In genomic region chr13:51643882-51644281, GRCh38 we compare ENCODE assay signal across 9 cellular contexts. TPM values are rescaled to one million over a fixed set of nuclear protein-coding genes. Genes with fewer than 3 reads are reported as not detected.
DNase-seq lines count a peak whose midpoint lies in the region; ATAC-seq and TF ChIP-seq lines count a peak whose summit lies in the region.
"Had no signal": no experiment of that assay in that cellular context is flagged by ENCODE, and none has a peak within 500 bp of the region (broad histone marks: within the 10 kb centered on the region; RNA-seq: fewer than 3 reads in every experiment).

No MANE protein-coding gene starts in this region.

- intact Hi-C loops in esophagus squamous epithelium (cut with DNase I) = no loop called here

- H3K27ac ChIP-seq in SJSA1 = peak overlapping the region; percentile 96
- H3K27ac ChIP-seq in fibroblast of lung (ENCODE audit: insufficient read depth, low read length) = peak overlapping the region; percentile 91
- no peak overlapping the region for H3K27ac ChIP-seq in esophagus squamous epithelium

- peak overlapping the region; percentile 79 for H3K4me2 ChIP-seq in fibroblast of lung (ENCODE audit: extremely low read depth, insufficient read depth, low read length)

- H2AFZ ChIP-seq in fibroblast of lung (ENCODE audit: low read length) = no peak overlapping the region

- no peak for ATAC-seq in stimulated activated naive CD8-positive, alpha-beta T cell treated with anti-CD3 and anti-CD28 coated beads, Interleukin-15, amount 100 ng/mL, for 72 hours

- no peak for TF ChIP-seq POLR2A in esophagus squamous epithelium (IDR thresholded peaks at IDR 0.05)

- H4K20me1 ChIP-seq in fibroblast of lung (ENCODE audit: control insufficient read depth, extremely low read depth, insufficient read depth, low read length) = no peaks in the 10 kb centered on the region

- H3K27me3 Mint-ChIP-seq in activated naive CD4-positive, alpha-beta T cell treated with anti-CD3 and anti-CD28 coated beads, Interleukin-2, amount 10 ng/mL, durations not matched to agents 7 days and 5 days = no peaks in the 10 kb centered on the region
- no peaks in the 10 kb centered on the region for H3K27me3 Mint-ChIP-seq in stimulated activated naive CD8-positive, alpha-beta T cell treated with anti-CD3 and anti-CD28 coated beads, Interleukin-15, amount 100 ng/mL, for 72 hours

- no peak overlapping the region for H3K4me3 Mint-ChIP-seq in activated naive CD4-positive, alpha-beta T cell treated with anti-CD3 and anti-CD28 coated beads, Interleukin-2, amount 10 ng/mL, durations not matched to agents 7 days and 5 days
- H3K4me3 Mint-ChIP-seq in stimulated activated naive CD8-positive, alpha-beta T cell treated with anti-CD3 and anti-CD28 coated beads, Interleukin-15, amount 100 ng/mL, for 72 hours = peak overlapping the region; percentile 6 to 76

- no peak for DNase-seq in activated naive CD4-positive, alpha-beta T cell treated with anti-CD3 and anti-CD28 coated beads, Interleukin-2, amount 10 ng/mL, durations not matched to agents 7 days and 5 days
- no peak for DNase-seq in activated naive CD4-positive, alpha-beta T cell treated with anti-CD3 and anti-CD28 coated beads, Interleukin-2, amount 50 U/mL, for 16 hours
- DNase-seq in SJSA1 (ENCODE audit: low read depth in 1 of 2, low spot score in 2 of 2) (peak; percentile 54 to 81), fibroblast of lung (ENCODE audit: low read depth in 2 of 2) (peak; percentile 90 to 97), NCI-H2227 treated with DMSO at 0.1 percent for 48 hours (lab: John Stamatoyannopoulos, UW) (no peak), HAP-1 (ENCODE audit: low spot score in 2 of 2) (no peak), esophagus squamous epithelium (lab: John Stamatoyannopoulos, UW) (no peak)
- DNase-seq in stimulated activated naive CD8-positive, alpha-beta T cell treated with anti-CD3 and anti-CD28 coated beads, Interleukin-15, amount 100 ng/mL, for 72 hours = no peak
- DNase-seq: aorta had no signal

- no peaks in the 10 kb centered on the region for H3K27me3 ChIP-seq in SJSA1 (replicated peaks)
- no peaks in the 10 kb centered on the region for H3K27me3 ChIP-seq in fibroblast of lung (ENCODE audit: control insufficient read depth, insufficient read depth, low read length)
- H3K27me3 ChIP-seq in HAP-1 (ENCODE audit: low read depth) = no peaks in the 10 kb centered on the region
- no peaks in the 10 kb centered on the region for H3K27me3 ChIP-seq in esophagus squamous epithelium

- CTCF ChIA-PET in activated naive CD4-positive, alpha-beta T cell treated with anti-CD3 and anti-CD28 coated beads, Interleukin-2, amount 10 ng/mL, durations not matched to agents 7 days and 5 days (lab: Charles Lee) = no interaction called here

- peaks cover 38% of the 10 kb centered on the region for H3K4me1 Mint-ChIP-seq in activated naive CD4-positive, alpha-beta T cell treated with anti-CD3 and anti-CD28 coated beads, Interleukin-2, amount 10 ng/mL, durations not matched to agents 7 days and 5 days
- H3K4me1 Mint-ChIP-seq in stimulated activated naive CD8-positive, alpha-beta T cell treated with anti-CD3 and anti-CD28 coated beads, Interleukin-15, amount 100 ng/mL, for 72 hours = peaks cover 47% of the 10 kb centered on the region

- 68 to 70% methylated on average over 1 of the region's 1 CpG for WGBS in esophagus squamous epithelium, 2 donors

- H3K9me3 ChIP-seq in SJSA1 (replicated peaks) = no peaks in the 10 kb centered on the region
- no peaks in the 10 kb centered on the region for H3K9me3 ChIP-seq in fibroblast of lung (ENCODE audit: control insufficient read depth, insufficient read depth, low read depth, low read length)
- no peaks in the 10 kb centered on the region for H3K9me3 ChIP-seq in HAP-1
- no peaks in the 10 kb centered on the region for H3K9me3 ChIP-seq in esophagus squamous epithelium

- no peaks in the 10 kb centered on the region for H3K9me3 Mint-ChIP-seq in activated naive CD4-positive, alpha-beta T cell treated with anti-CD3 and anti-CD28 coated beads, Interleukin-2, amount 10 ng/mL, durations not matched to agents 7 days and 5 days
- no peaks in the 10 kb centered on the region for H3K9me3 Mint-ChIP-seq in stimulated activated naive CD8-positive, alpha-beta T cell treated with anti-CD3 and anti-CD28 coated beads, Interleukin-15, amount 100 ng/mL, for 72 hours

- no peak overlapping the region for H3K9ac ChIP-seq in fibroblast of lung (ENCODE audit: insufficient read depth, low read length)

- H3K79me2 ChIP-seq in fibroblast of lung (ENCODE audit: control insufficient read depth, insufficient read depth, low read length) = peaks cover 37% of the 10 kb centered on the region

- peaks cover 1% of the 10 kb centered on the region for H3K36me3 Mint-ChIP-seq in activated naive CD4-positive, alpha-beta T cell treated with anti-CD3 and anti-CD28 coated beads, Interleukin-2, amount 10 ng/mL, durations not matched to agents 7 days and 5 days

- in situ Hi-C loops in HAP-1 (cut with MboI; ENCODE audit: low sequenced_read_pairs) = no loop called here

- peak overlapping the region; percentile 29 for H3K27ac Mint-ChIP-seq in activated naive CD4-positive, alpha-beta T cell treated with anti-CD3 and anti-CD28 coated beads, Interleukin-2, amount 10 ng/mL, durations not matched to agents 7 days and 5 days
- peak overlapping the region; percentile 1 to 94 for H3K27ac Mint-ChIP-seq in stimulated activated naive CD8-positive, alpha-beta T cell treated with anti-CD3 and anti-CD28 coated beads, Interleukin-15, amount 100 ng/mL, for 72 hours

- peaks cover 52% of the 10 kb centered on the region for H3K4me1 ChIP-seq in SJSA1 (replicated peaks)
- H3K4me1 ChIP-seq in fibroblast of lung (ENCODE audit: control insufficient read depth, extremely low read depth, insufficient read depth, low read length) = peaks cover 20% of the 10 kb centered on the region
- H3K4me1 ChIP-seq in HAP-1 = peaks cover 44% of the 10 kb centered on the region
- H3K4me1 ChIP-seq in esophagus squamous epithelium = peaks cover 23 to 46% (median 34%) of the 10 kb centered on the region in 3 donors

- H3K36me3 ChIP-seq in SJSA1 (peaks cover 5% of the 10 kb centered on the region; the same call in 1 of the 2 replicates), fibroblast of lung (ENCODE audit: control insufficient read depth, insufficient read depth, low read length) (no peaks in the 10 kb centered on the region), HAP-1 (replicated peaks) (no peaks in the 10 kb centered on the region), esophagus squamous epithelium (no peaks in the 10 kb centered on the region)

- H3K4me3 ChIP-seq in SJSA1 (no peak overlapping the region), fibroblast of lung (replicated peaks in 1 of 4; ENCODE audit: control extremely low read depth in 1 of 4, insufficient read depth in 1 of 4, low read depth in 3 of 4, low read length in 4 of 4) (peak overlapping the region in 3 of 4 experiments; percentile 8 to 16 (median 12)), HAP-1 (no peak overlapping the region), esophagus squamous epithelium (no peak overlapping the region)

- TF ChIP-seq CTCF in fibroblast of lung (conservative IDR thresholded peaks at IDR 0.05 in 1 of 2, IDR thresholded peaks at IDR 0.05 in 1 of 2; ENCODE audit: low read depth in 1 of 2, low read length in 2 of 2) (no peak), esophagus squamous epithelium (IDR thresholded peaks at IDR 0.05) (no peak)

RNA-seq across cellular contexts. Expression of gene WDFY2, which starts 59.6 kb away (rescaled TPM):
- 3.3 and 6.0 TPM in 2 replicates for total RNA-seq in SJSA1 (2014; rRNA removed; shearing (Covaris generic))
- total RNA-seq in fibroblast of lung (5.9 and 9.2 TPM in 2 replicates), esophagus squamous epithelium (10 to 100 TPM in 3 of 4 donors, 1 to 10 TPM in 1; 7.7 to 23.3 (median 18.2) TPM)
- 4.9 and 5.0 TPM in 2 replicates for polyA plus RNA-seq in fibroblast of lung
- polyA plus RNA-seq in fibroblast of lung (2012) = 4.4 and 4.5 TPM in 2 replicates
- polyA minus RNA-seq in fibroblast of lung (ENCODE audit: low replicate concordance) = 8.3 and 10.2 TPM in 2 replicates

Comparison
In these comparisons a context has a peak if more than half of its experiments do, and no peak if none do; other contexts are left out.
1. DNase-seq: peak in SJSA1 (2 of 2) and fibroblast of lung (2 of 2); none in activated naive CD4-positive, alpha-beta T cell treated with anti-CD3 and anti-CD28 coated beads, Interleukin-2, amount 10 ng/mL, durations not matched to agents 7 days and 5 days (single experiment), activated naive CD4-positive, alpha-beta T cell treated with anti-CD3 and anti-CD28 coated beads, Interleukin-2, amount 50 U/mL, for 16 hours (single experiment), stimulated activated naive CD8-positive, alpha-beta T cell treated with anti-CD3 and anti-CD28 coated beads, Interleukin-15, amount 100 ng/mL, for 72 hours (0 of 2), NCI-H2227 treated with DMSO at 0.1 percent for 48 hours (single experiment), HAP-1 (0 of 2) and esophagus squamous epithelium (single experiment).
2. H3K27ac ChIP-seq: peak in SJSA1 (single experiment) and fibroblast of lung (single experiment); none in esophagus squamous epithelium (0 of 4).
3. H3K4me3 ChIP-seq: peak in fibroblast of lung (3 of 4); none in SJSA1 (single experiment), HAP-1 (single experiment) and esophagus squamous epithelium (0 of 4).